In genomic region chr19:9935409-9936062, GRCh38 we compare ENCODE assay signal across 1 cellular context.
TF ChIP-seq lines count a peak whose summit lies in the region.

No MANE protein-coding gene starts in this region.

TF ChIP-seq in HEK293, 187 proteins besides CTCF, POLR2A, EP300 and RAD21 (continued from another document and continues in another):
- TF ChIP-seq PRDM2 (tag by site-specific recombination; IDR thresholded peaks at IDR 0.05; ENCODE audit: borderline replicate concordance) (no peak), ZNF521 (tag by site-specific recombination; IDR thresholded peaks at IDR 0.05) (no peak), SP7 (tag by site-specific recombination; IDR thresholded peaks at IDR 0.05) (0 out of 2 replicates have a peak, but pooled peaks have one; percentile 17), HOXD13 (CRISPR knock-in tag; IDR thresholded peaks at IDR 0.05; ENCODE audit: borderline replicate concordance) (no peak), ZNF121 (tag by site-specific recombination; IDR thresholded peaks at IDR 0.05) (no peak), SP3 (tag by site-specific recombination; IDR thresholded peaks at IDR 0.05) (peak; percentile 25; the same call in 1 of the 2 replicates), TSHZ1 (tag by site-specific recombination; IDR thresholded peaks at IDR 0.05; ENCODE audit: borderline replicate concordance) (no peak; the same call in 1 of the 2 replicates), ZNF175 (tag by site-specific recombination; IDR thresholded peaks at IDR 0.05) (no peak), ZNF513 (tag by site-specific recombination; IDR thresholded peaks at IDR 0.05) (no peak), ZNF18 (tag by site-specific recombination; IDR thresholded peaks at IDR 0.05) (no peak), ZNF354C (tag by site-specific recombination; IDR thresholded peaks at IDR 0.05; ENCODE audit: borderline replicate concordance, low read depth) (no peak), REPIN1 (tag by site-specific recombination; IDR thresholded peaks at IDR 0.05; ENCODE audit: low read depth) (no peak), OVOL3 (tag by site-specific recombination; IDR thresholded peaks at IDR 0.05) (no peak), GLIS2 (tag by site-specific recombination; IDR thresholded peaks at IDR 0.05) (peak; percentile 85), ZBTB49 (tag by site-specific recombination; IDR thresholded peaks at IDR 0.05; ENCODE audit: low read depth) (no peak), FEZF1 (tag by site-specific recombination; IDR thresholded peaks at IDR 0.05) (no peak), PRDM1 (tag by site-specific recombination; IDR thresholded peaks at IDR 0.05) (no peak), ZNF670 (tag by site-specific recombination; IDR thresholded peaks at IDR 0.05; ENCODE audit: low read depth) (no peak), TCF7L2 (IDR thresholded peaks at IDR 0.05; ENCODE audit: borderline replicate concordance, low read depth, low read length) (no peak), ZNF404 (tag by site-specific recombination; IDR thresholded peaks at IDR 0.05) (no peak), ZBTB6 (tag by site-specific recombination; IDR thresholded peaks at IDR 0.05) (no peak), IKZF3 (tag by site-specific recombination; IDR thresholded peaks at IDR 0.05) (no peak), SP2 (tag by site-specific recombination; IDR thresholded peaks at IDR 0.05) (peak; percentile 30; the same call in 1 of the 2 replicates), ZNF830 (tag by site-specific recombination; IDR thresholded peaks at IDR 0.05; ENCODE audit: low read depth) (no peak), KLF7 (tag by site-specific recombination; IDR thresholded peaks at IDR 0.05; ENCODE audit: borderline replicate concordance) (no peak), ZNF629 (tag by site-specific recombination; IDR thresholded peaks at IDR 0.05) (no peak), SCRT1 (tag by site-specific recombination; IDR thresholded peaks at IDR 0.05; ENCODE audit: borderline replicate concordance) (no peak), ZNF501 (tag by site-specific recombination; IDR thresholded peaks at IDR 0.05) (0 out of 2 replicates have a peak, but pooled peaks have one; percentile 17), SCRT2 (tag by site-specific recombination; IDR thresholded peaks at IDR 0.05) (no peak), ZFHX2 (tag by site-specific recombination; conservative IDR thresholded peaks at IDR 0.05) (0 out of 2 replicates have a peak, but pooled peaks have one; percentile 6), ZSCAN30 (tag by site-specific recombination; IDR thresholded peaks at IDR 0.05) (no peak), ZNF776 (tag by site-specific recombination; IDR thresholded peaks at IDR 0.05; ENCODE audit: borderline replicate concordance) (no peak), ZNF362 (tag by site-specific recombination; IDR thresholded peaks at IDR 0.05) (no peak), ZNF214 (tag by site-specific recombination; IDR thresholded peaks at IDR 0.05; ENCODE audit: borderline replicate concordance) (no peak), ZNF514 (tag by site-specific recombination; IDR thresholded peaks at IDR 0.05) (no peak), SALL2 (tag by site-specific recombination; IDR thresholded peaks at IDR 0.05; ENCODE audit: borderline replicate concordance) (no peak), ZIC2 (tag by site-specific recombination; IDR thresholded peaks at IDR 0.05) (no peak), ZNF280C (tag by site-specific recombination; IDR thresholded peaks at IDR 0.05) (no peak), KLF8 (tag by site-specific recombination; IDR thresholded peaks at IDR 0.05) (peak; percentile 42; the same call in 1 of the 2 replicates), ATF2 (tag by site-specific recombination; IDR thresholded peaks at IDR 0.05; ENCODE audit: low read depth) (no peak)
